8 cellular contexts compared by ENCODE assay signal in the genomic region with DNA sequence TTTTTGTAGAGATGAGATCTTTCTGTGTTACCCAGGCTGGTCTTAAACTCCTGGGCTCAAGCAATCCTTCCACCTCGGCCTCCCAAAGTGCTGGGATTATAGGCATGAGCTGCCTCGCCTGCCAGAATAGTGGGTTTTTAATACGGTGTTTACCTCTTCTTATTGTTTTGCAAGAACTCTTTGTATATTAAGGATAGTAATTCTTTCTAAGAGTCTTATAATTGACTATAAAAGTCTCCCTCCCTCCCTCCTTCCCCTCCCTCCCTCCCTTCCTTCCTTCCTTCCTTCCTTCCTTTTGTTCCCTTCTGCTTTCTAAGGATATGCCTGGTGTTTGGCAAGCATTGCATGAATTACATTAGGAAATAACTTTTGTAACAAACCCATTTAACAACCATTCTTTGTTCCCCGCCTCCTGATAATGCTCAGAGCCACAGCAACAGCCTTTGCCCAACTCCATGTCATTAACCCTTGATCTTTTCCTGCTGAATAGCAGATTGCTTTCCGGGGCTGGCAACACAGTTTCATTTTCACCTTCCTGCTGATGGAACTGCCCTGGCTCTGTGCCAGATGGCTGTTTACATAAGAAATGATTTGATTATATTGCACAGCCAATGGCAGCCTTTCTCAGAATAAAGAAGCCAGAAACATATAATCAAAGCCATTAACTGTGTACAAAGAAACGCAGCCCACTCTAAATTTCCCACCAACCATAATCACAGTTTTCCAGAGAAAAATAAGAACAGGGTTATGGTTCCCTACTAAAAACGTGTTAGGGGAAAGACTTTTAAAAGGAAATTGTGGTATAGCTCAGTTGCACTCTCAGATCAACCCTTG.
DNase-seq lines count a peak whose midpoint lies in the region; ATAC-seq lines count a peak whose summit lies in the region.

No MANE protein-coding gene starts in this region.

- H3K9me3 Mint-ChIP-seq in stimulated activated effector memory CD8-positive, alpha-beta T cell treated with anti-CD3 and anti-CD28 coated beads, Interleukin-12 subunit alpha, Interleukin-12 subunit beta, amount 100 ng/mL, for 72 hours, result no peaks in the 10 kb centered on the region

- H3K4me1 Mint-ChIP-seq in stimulated activated effector memory CD8-positive, alpha-beta T cell treated with anti-CD3 and anti-CD28 coated beads, Interleukin-12 subunit alpha, Interleukin-12 subunit beta, amount 100 ng/mL, for 72 hours, result peaks cover 18% of the 10 kb centered on the region

- ATAC-seq in stimulated activated effector memory CD8-positive, alpha-beta T cell treated with anti-CD3 and anti-CD28 coated beads, Interleukin-12 subunit alpha, Interleukin-12 subunit beta, amount 100 ng/mL, for 72 hours, result no peak
- no peak for ATAC-seq in stimulated activated naive CD8-positive, alpha-beta T cell treated with anti-CD3 and anti-CD28 coated beads, Interleukin-15, Interleukin-2, amounts not matched to agents 100 U/mL and 50 U/mL, for 24 hours

- no peak overlapping the region for H3K4me3 Mint-ChIP-seq in stimulated activated effector memory CD8-positive, alpha-beta T cell treated with anti-CD3 and anti-CD28 coated beads, Interleukin-12 subunit alpha, Interleukin-12 subunit beta, amount 100 ng/mL, for 72 hours

- DNase-seq in DMS53 (lab: John Stamatoyannopoulos, UW), result peak; percentile 89
- peak; percentile 97 for DNase-seq in NCI-H146 (lab: John Stamatoyannopoulos, UW)
- DNase-seq in T-helper 9 cell, result peak; percentile 17
- DNase-seq in foreskin melanocyte, result peak; percentile 43
- DNase-seq in stimulated activated CD4-positive, alpha-beta T cell treated with anti-CD3 and anti-CD28 coated beads, Interleukin-4, amount 100 ng/mL, for 24 hours, result peak; percentile 15
- no peak for DNase-seq in stimulated activated effector memory CD8-positive, alpha-beta T cell treated with anti-CD3 and anti-CD28 coated beads, Interleukin-12 subunit alpha, Interleukin-12 subunit beta, amount 100 ng/mL, for 72 hours (ENCODE audit: low spot score in 2 of 2)
- no peak for DNase-seq in dedifferentiated amniotic fluid mesenchymal stem cell (ENCODE audit: extremely low spot score)
- no peak for DNase-seq in stimulated activated naive CD8-positive, alpha-beta T cell treated with anti-CD3 and anti-CD28 coated beads, Interleukin-15, Interleukin-2, amounts not matched to agents 100 U/mL and 50 U/mL, for 24 hours

- no peaks in the 10 kb centered on the region for H3K36me3 Mint-ChIP-seq in stimulated activated effector memory CD8-positive, alpha-beta T cell treated with anti-CD3 and anti-CD28 coated beads, Interleukin-12 subunit alpha, Interleukin-12 subunit beta, amount 100 ng/mL, for 72 hours

- H3K27ac Mint-ChIP-seq in stimulated activated effector memory CD8-positive, alpha-beta T cell treated with anti-CD3 and anti-CD28 coated beads, Interleukin-12 subunit alpha, Interleukin-12 subunit beta, amount 100 ng/mL, for 72 hours, result no peak overlapping the region

Comparison
In these comparisons a context has a peak if more than half of its experiments do, and no peak if none do; other contexts are left out.
1. DNase-seq: peak in DMS53 (single experiment), NCI-H146 (single experiment), T-helper 9 cell (single experiment), foreskin melanocyte (single experiment) and stimulated activated CD4-positive, alpha-beta T cell treated with anti-CD3 and anti-CD28 coated beads, Interleukin-4, amount 100 ng/mL, for 24 hours (single experiment); none in stimulated activated effector memory CD8-positive, alpha-beta T cell treated with anti-CD3 and anti-CD28 coated beads, Interleukin-12 subunit alpha, Interleukin-12 subunit beta, amount 100 ng/mL, for 72 hours (0 of 2), dedifferentiated amniotic fluid mesenchymal stem cell (single experiment) and stimulated activated naive CD8-positive, alpha-beta T cell treated with anti-CD3 and anti-CD28 coated beads, Interleukin-15, Interleukin-2, amounts not matched to agents 100 U/mL and 50 U/mL, for 24 hours (single experiment).